8 cellular contexts compared by ENCODE assay signal in genomic region chr1:209190591-209191241, GRCh38.
A peak's percentile ranks its signal among the peaks of the same experiment; 100 is the strongest.
DNase-seq lines count a peak whose midpoint lies in the region; ATAC-seq and TF ChIP-seq lines count a peak whose summit lies in the region.

No MANE protein-coding gene starts in this region.

- no peak overlapping the region for H3K27ac ChIP-seq in SK-N-MC

- no peak overlapping the region for H3K9ac ChIP-seq in SK-N-MC (ENCODE audit: insufficient read length)

- H3K36me3 ChIP-seq in SK-N-MC (ENCODE audit: insufficient read depth, low read length) = no peaks in the 10 kb centered on the region

- TF ChIP-seq CTCF in LNCAP (IDR thresholded peaks at IDR 0.05) (peak; percentile 48; the same call in 1 of the 2 replicates), retinal pigment epithelial cell (conservative IDR thresholded peaks at IDR 0.05; ENCODE audit: low read depth, low read length) (peak; percentile 95)

- ATAC-seq in HG02970 (IDR thresholded peaks at IDR 0.05; ENCODE audit: low FRiP score, unreplicated experiment) = no peak

- no peak overlapping the region for H3K4me3 ChIP-seq in SK-N-MC
- H3K4me3 ChIP-seq in retinal pigment epithelial cell (ENCODE audit: low read length) = no peak overlapping the region

- DNase-seq in stimulated activated CD4-positive, alpha-beta T cell treated with anti-CD3 and anti-CD28 coated beads, Interleukin-15, amount 100 ng/mL, for 24 hours = peak; percentile 40
- DNase-seq in stimulated activated CD4-positive, alpha-beta T cell treated with anti-CD3 and anti-CD28 coated beads, Interleukin-4, amount 100 ng/mL, for 24 hours = no peak
- DNase-seq in H4 (ENCODE audit: low spot score) (peak; percentile 64), SK-N-MC (ENCODE audit: low read depth, low spot score) (peak; percentile 5), fibroblast of the conjunctiva (ENCODE audit: low read depth) (peak; percentile 12), retinal pigment epithelial cell (ENCODE audit: low read depth) (no peak)

- no peaks in the 10 kb centered on the region for H3K9me3 ChIP-seq in SK-N-MC (ENCODE audit: low read depth, low read length)

Comparison
In these comparisons a context has a peak if more than half of its experiments do, and no peak if none do; other contexts are left out.
1. DNase-seq: peak in stimulated activated CD4-positive, alpha-beta T cell treated with anti-CD3 and anti-CD28 coated beads, Interleukin-15, amount 100 ng/mL, for 24 hours (single experiment), H4 (single experiment), SK-N-MC (single experiment) and fibroblast of the conjunctiva (single experiment); none in stimulated activated CD4-positive, alpha-beta T cell treated with anti-CD3 and anti-CD28 coated beads, Interleukin-4, amount 100 ng/mL, for 24 hours (single experiment) and retinal pigment epithelial cell (single experiment).